ENCODE assay signal across 1 cellular context in genomic region chr4:6733358-6734164, GRCh38.
TF ChIP-seq lines count a peak whose summit lies in the region.

No MANE protein-coding gene starts in this region.

TF ChIP-seq in GM23338, 12 proteins besides CTCF, POLR2A, EP300 and RAD21 (continued from another document):
- TF ChIP-seq ZNF462 (CRISPR knock-in tag; IDR thresholded peaks at IDR 0.05) (no peak), ZNF331 (CRISPR knock-in tag; IDR thresholded peaks at IDR 0.05; ENCODE audit: low read depth) (no peak), NANOG (IDR thresholded peaks at IDR 0.05; ENCODE audit: borderline replicate concordance) (no peak), STAT1 (IDR thresholded peaks at IDR 0.05; ENCODE audit: unreplicated experiment) (no peak), JUNB (IDR thresholded peaks at IDR 0.05; ENCODE audit: unreplicated experiment) (no peak)
